ENCODE assay signal across 1 cellular context in genomic region chr16:22189473-22190168, GRCh38.
A peak's percentile ranks its signal among the peaks of the same experiment; 100 is the strongest.
TF ChIP-seq lines count a peak whose summit lies in the region.

No MANE protein-coding gene starts in this region.

TF ChIP-seq in K562, 482 proteins besides CTCF, POLR2A, EP300 and RAD21 (continued from another document):
- TF ChIP-seq E2F6 (IDR thresholded peaks at IDR 0.05; ENCODE audit: borderline replicate concordance in 1 of 2, extremely low read depth in 1 of 2, insufficient read depth in 1 of 2, insufficient read length in 1 of 2, low read depth in 1 of 2, low read length in 1 of 2, poor library complexity in 1 of 2, severe bottlenecking in 1 of 2) (peak in 1 of 2 experiments; percentile 47), THRB (CRISPR knock-in tag; conservative IDR thresholded peaks at IDR 0.05) (no peak), GMEB1 (CRISPR knock-in tag; IDR thresholded peaks at IDR 0.05) (no peak), ATF1 (CRISPR knock-in tag; IDR thresholded peaks at IDR 0.05) (no peak), ATF1 (tag; IDR thresholded peaks at IDR 0.05) (peak; percentile 59), KAT7 (CRISPR knock-in tag; IDR thresholded peaks at IDR 0.05; ENCODE audit: borderline replicate concordance) (peak; percentile 78; the same call in 1 of the 2 replicates), CREB1 (IDR thresholded peaks at IDR 0.05) (no peak), CREB1 (CRISPR knock-in tag; IDR thresholded peaks at IDR 0.05) (0 out of 2 replicates have a peak, but pooled peaks have one; percentile 50), ID3 (CRISPR knock-in tag; IDR thresholded peaks at IDR 0.05) (no peak), ID3 (tag; IDR thresholded peaks at IDR 0.05) (peak; percentile 57; the same call in 1 of the 2 replicates)
